In the genomic region with DNA sequence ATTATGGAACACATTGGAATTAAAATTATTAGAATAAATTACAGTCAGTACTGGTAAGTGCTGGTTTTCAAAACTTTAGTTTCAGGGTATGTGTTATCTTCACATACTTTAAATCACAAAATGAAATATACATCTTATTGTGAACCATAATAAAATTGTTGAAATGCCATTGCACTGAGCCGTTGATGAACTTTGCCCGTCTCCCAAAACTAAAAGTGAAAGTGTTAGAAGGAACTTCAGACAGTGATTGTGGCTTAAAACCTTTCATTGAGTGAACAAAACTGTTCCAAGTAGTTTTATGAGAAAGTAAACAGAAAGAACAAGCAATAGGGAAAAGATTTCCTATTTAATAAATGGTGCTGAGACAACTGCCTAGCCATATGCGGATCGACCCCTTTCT, we compare ENCODE assay signal across 15 cellular contexts.
DNase-seq lines count a peak whose midpoint lies in the region; ATAC-seq and TF ChIP-seq lines count a peak whose summit lies in the region.
"Had no signal": no experiment of that assay in that cellular context is flagged by ENCODE, and none has a peak within 500 bp of the region (broad histone marks: within the 10 kb centered on the region; RNA-seq: fewer than 3 reads in every experiment).

No MANE protein-coding gene starts in this region.

- no peak overlapping the region for H3K4me3 ChIP-seq in colonic mucosa
- H3K4me3 ChIP-seq: SJCRH30, upper lobe of right lung had no signal

- intact Hi-C loops in colonic mucosa (cut with DNase I), result no loop called here

- ATAC-seq in GM18867 (IDR thresholded peaks at IDR 0.05; ENCODE audit: unreplicated experiment) (peak; percentile 44), HG03521 (IDR thresholded peaks at IDR 0.05; ENCODE audit: unreplicated experiment) (no peak)
- ATAC-seq: foreskin keratinocyte, upper lobe of right lung had no signal

- H3K27ac Mint-ChIP-seq in osteocyte (ENCODE audit: unreplicated experiment), result peak overlapping the region; percentile 70

- H3K27ac ChIP-seq in colonic mucosa, result peak overlapping the region; percentile 41
- H3K27ac ChIP-seq: foreskin keratinocyte, sigmoid colon, SJCRH30, upper lobe of right lung had no signal

- no peaks in the 10 kb centered on the region for H3K9me3 ChIP-seq in colonic mucosa
- H3K9me3 ChIP-seq: sigmoid colon, SJCRH30, upper lobe of right lung had no signal

- no peak overlapping the region for H3K9ac ChIP-seq in colonic mucosa (ENCODE audit: low read depth in 2 of 2, low read length in 2 of 2)

- peak overlapping the region; percentile 55 for H3K4me3 Mint-ChIP-seq in osteocyte (ENCODE audit: unreplicated experiment)

- no peaks in the 10 kb centered on the region for H3K27me3 ChIP-seq in colonic mucosa
- H3K27me3 ChIP-seq: sigmoid colon, SJCRH30, upper lobe of right lung had no signal

- DNase-seq in HT1080 (ENCODE audit: low read depth) (peak; percentile 22), colonic mucosa (peak; percentile 65), osteocyte (ENCODE audit: extremely low spot score, unreplicated experiment) (no peak), SK-N-DZ (ENCODE audit: low spot score) (no peak), NCI-H2227 treated with DMSO at 0.1 percent for 48 hours (lab: John Stamatoyannopoulos, UW) (no peak), HuH-7.5 (ENCODE audit: low spot score) (no peak)
- DNase-seq: activated CD4-positive, alpha-beta T cell treated with anti-CD3 and anti-CD28 coated beads for 48 hours; DMS 273 treated with DMSO at 0.1 percent for 48 hours; foreskin keratinocyte; NCI-H510A treated with DMSO at 0.1 percent for 48 hours; sigmoid colon; SJCRH30; upper lobe of right lung had no signal

- TF ChIP-seq CTCF in colonic mucosa (IDR thresholded peaks at IDR 0.05), result no peak
- TF ChIP-seq CTCF in osteocyte (IDR thresholded peaks at IDR 0.05), result no peak

- peaks cover 11% of the 10 kb centered on the region for H3K27me3 Mint-ChIP-seq in osteocyte (ENCODE audit: unreplicated experiment)

- H3K9me3 Mint-ChIP-seq in osteocyte (ENCODE audit: unreplicated experiment), result no peaks in the 10 kb centered on the region

- H3K4me1 ChIP-seq in colonic mucosa, result no peaks in the 10 kb centered on the region
- H3K4me1 ChIP-seq: foreskin keratinocyte, sigmoid colon, SJCRH30, upper lobe of right lung had no signal

- H3K36me3 ChIP-seq in colonic mucosa, result no peaks in the 10 kb centered on the region
- H3K36me3 ChIP-seq: sigmoid colon, SJCRH30, upper lobe of right lung had no signal

- H3K4me1 Mint-ChIP-seq in osteocyte (ENCODE audit: unreplicated experiment), result peaks cover 7% of the 10 kb centered on the region

- H3K36me3 Mint-ChIP-seq in osteocyte (ENCODE audit: unreplicated experiment), result no peaks in the 10 kb centered on the region

Comparison
In these comparisons a context has a peak if more than half of its experiments do, and no peak if none do; other contexts are left out.
1. DNase-seq: peak in HT1080 (single experiment) and colonic mucosa (single experiment); none in osteocyte (single experiment), SK-N-DZ (single experiment), NCI-H2227 treated with DMSO at 0.1 percent for 48 hours (single experiment) and HuH-7.5 (single experiment).